In genomic region chr3:83454353-83454752, GRCh38 we compare ENCODE assay signal across 29 cellular contexts.
"Had no signal": no experiment of that assay in that cellular context is flagged by ENCODE, and none has a peak within 500 bp of the region (broad histone marks: within the 10 kb centered on the region; RNA-seq: fewer than 3 reads in every experiment).

No MANE protein-coding gene starts in this region.

- H3K4me1 Mint-ChIP-seq: naive B cell; natural killer cell; nephron progenitor cell; stimulated activated memory B cell treated with anti-CD40 and anti-IgM and Interleukin-4, amounts not matched to agents 10 μg/mL and 1 μg/mL and 100 μg/mL, for 72 hours; stimulated activated naive CD8-positive, alpha-beta T cell treated with anti-CD3 and anti-CD28 coated beads, Interleukin-15, amount 100 ng/mL, for 72 hours had no signal

- H3K4me3 Mint-ChIP-seq: mesothelial cell of epicardium; naive B cell; natural killer cell; nephron progenitor cell; neural progenitor cell; stimulated activated memory B cell treated with anti-CD40 and anti-IgM and Interleukin-4, amounts not matched to agents 10 μg/mL and 1 μg/mL and 100 μg/mL, for 72 hours; stimulated activated naive CD8-positive, alpha-beta T cell treated with anti-CD3 and anti-CD28 coated beads, Interleukin-15, amount 100 ng/mL, for 72 hours had no signal

- DNase-seq: islet precursor cell; left ventricle myocardium inferior; mesendoderm; naive B cell; natural killer cell; nephron progenitor cell; occipital lobe; psoas muscle; right lobe of liver; stimulated activated CD4-positive, alpha-beta T cell treated with anti-CD3 and anti-CD28 coated beads, Interleukin-1b, Interleukin-23, amount 100 ng/mL, for 48 hours; stimulated activated CD4-positive, alpha-beta T cell treated with anti-CD3 and anti-CD28 coated beads, Interleukin-2, amount 100 ng/mL, for 48 hours; stimulated activated CD4-positive, alpha-beta T cell treated with anti-CD3 and anti-CD28 coated beads, Interleukin-4, amount 100 ng/mL, for 4 hours; stimulated activated CD8-positive, alpha-beta memory T cell treated with anti-CD3 and anti-CD28 coated beads, Interleukin-4, amount 100 ng/mL, for 48 hours; stimulated activated naive CD4-positive, alpha-beta T cell treated with Interleukin-2 at 50 U/mL for 16 hours; stimulated activated naive CD8-positive, alpha-beta T cell treated with anti-CD3 and anti-CD28 coated beads, Interleukin-15, amount 100 ng/mL, for 72 hours; substantia nigra; testis; tibial artery; trophoblast cell; upper lobe of right lung; uterus had no signal

- H3K4me3 ChIP-seq: hepatocyte, left ventricle myocardium inferior, lung, neural progenitor cell, psoas muscle, right lobe of liver, smooth muscle cell, testis, tibial artery, upper lobe of right lung, uterus had no signal

- H3K36me3 Mint-ChIP-seq: mesothelial cell of epicardium; naive B cell; natural killer cell; neural progenitor cell; stimulated activated memory B cell treated with anti-CD40 and anti-IgM and Interleukin-4, amounts not matched to agents 10 μg/mL and 1 μg/mL and 100 μg/mL, for 72 hours had no signal

- H3K27ac ChIP-seq: hepatocyte, left ventricle myocardium inferior, neural progenitor cell, neutrophil, parathyroid adenoma, psoas muscle, right lobe of liver, testis, tibial artery, upper lobe of right lung, uterus had no signal

- H3K9me3 Mint-ChIP-seq: mesothelial cell of epicardium; nephron progenitor cell; neural progenitor cell; stimulated activated naive CD8-positive, alpha-beta T cell treated with anti-CD3 and anti-CD28 coated beads, Interleukin-15, amount 100 ng/mL, for 72 hours had no signal

- H3K27me3 ChIP-seq: hepatocyte, neural progenitor cell, neutrophil, right lobe of liver, testis, tibial artery, upper lobe of right lung, uterus had no signal

- H3K27me3 Mint-ChIP-seq: naive B cell; stimulated activated memory B cell treated with anti-CD40 and anti-IgM and Interleukin-4, amounts not matched to agents 10 μg/mL and 1 μg/mL and 100 μg/mL, for 72 hours; stimulated activated naive CD8-positive, alpha-beta T cell treated with anti-CD3 and anti-CD28 coated beads, Interleukin-15, amount 100 ng/mL, for 72 hours had no signal

- ATAC-seq: natural killer cell; psoas muscle; right lobe of liver; stimulated activated memory B cell treated with anti-CD40 and anti-IgM and Interleukin-4, amounts not matched to agents 10 μg/mL and 1 μg/mL and 100 μg/mL, for 72 hours; stimulated activated naive CD8-positive, alpha-beta T cell treated with anti-CD3 and anti-CD28 coated beads, Interleukin-15, amount 100 ng/mL, for 72 hours; upper lobe of right lung had no signal

- H3K36me3 ChIP-seq: left ventricle myocardium inferior, neural progenitor cell, neutrophil, right lobe of liver, tibial artery, upper lobe of right lung, uterus had no signal

- H3K4me1 ChIP-seq: left ventricle myocardium inferior, neural progenitor cell, parathyroid adenoma, right lobe of liver, testis, upper lobe of right lung, uterus had no signal

- H3K9me3 ChIP-seq: left ventricle myocardium inferior, neutrophil, psoas muscle, right lobe of liver, testis, tibial artery, upper lobe of right lung, uterus had no signal

- H3K27ac Mint-ChIP-seq: mesothelial cell of epicardium; naive B cell; natural killer cell; nephron progenitor cell; neural progenitor cell; stimulated activated memory B cell treated with anti-CD40 and anti-IgM and Interleukin-4, amounts not matched to agents 10 μg/mL and 1 μg/mL and 100 μg/mL, for 72 hours; stimulated activated naive CD8-positive, alpha-beta T cell treated with anti-CD3 and anti-CD28 coated beads, Interleukin-15, amount 100 ng/mL, for 72 hours had no signal
